ENCODE assay signal across 11 cellular contexts in the genomic region with DNA sequence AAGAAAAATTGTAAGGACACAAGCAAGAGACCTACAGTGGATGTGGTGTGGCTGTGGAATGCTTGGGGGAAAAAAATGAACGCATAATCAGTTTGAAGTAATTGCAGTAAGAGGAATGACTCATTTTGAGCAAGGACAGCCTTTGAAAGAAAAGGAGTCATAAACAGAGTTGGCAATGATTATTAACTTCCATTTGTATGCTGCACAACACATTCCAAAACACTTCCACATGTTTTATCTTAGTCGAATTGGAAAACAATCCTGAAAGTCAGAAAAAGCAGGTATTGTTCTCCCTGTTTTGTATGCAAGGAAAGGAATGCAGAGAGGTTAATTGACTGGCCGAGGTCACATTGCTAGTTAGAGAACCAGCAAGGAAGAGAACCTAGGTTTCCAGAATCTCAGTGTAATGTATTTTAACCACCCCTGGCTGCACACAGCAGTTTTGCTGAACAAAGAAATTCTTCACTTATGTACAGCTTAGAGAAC.
DNase-seq lines count a peak whose midpoint lies in the region; ATAC-seq, FAIRE-seq and TF ChIP-seq lines count a peak whose summit lies in the region.
"Had no signal": no experiment of that assay in that cellular context is flagged by ENCODE, and none has a peak within 500 bp of the region (broad histone marks: within the 10 kb centered on the region; RNA-seq: fewer than 3 reads in every experiment).

No MANE protein-coding gene starts in this region.

- no peak for DNase-seq in left ventricle myocardium superior
- DNase-seq in left ventricle myocardium inferior: no peak
- DNase-seq in brain microvascular endothelial cell: peak; percentile 40
- DNase-seq in kidney epithelial cell (ENCODE audit: low read depth): peak; percentile 82
- DNase-seq in CD4-positive, alpha-beta T cell: no peak
- DNase-seq in naive thymus-derived CD4-positive, alpha-beta T cell: no peak
- no peak for DNase-seq in GM19239 (ENCODE audit: insufficient read length, low spot score)
- DNase-seq: activated naive CD4-positive, alpha-beta T cell treated with anti-CD3 and anti-CD28 coated beads for 36 hours had no signal

- H3K27me3 ChIP-seq in left ventricle myocardium inferior (ENCODE audit: low read depth) (no peaks in the 10 kb centered on the region), brain microvascular endothelial cell (replicated peaks) (no peaks in the 10 kb centered on the region), kidney epithelial cell (ENCODE audit: control insufficient read depth, insufficient read depth, low read length) (no peaks in the 10 kb centered on the region)
- H3K27me3 ChIP-seq in CD4-positive, alpha-beta T cell (ENCODE audit: control insufficient read depth, insufficient read depth, low read length): no peaks in the 10 kb centered on the region
- H3K27me3 ChIP-seq in naive thymus-derived CD4-positive, alpha-beta T cell (ENCODE audit: control insufficient read depth in 2 of 2, insufficient read depth in 2 of 2, low read length in 2 of 2): no peaks in the 10 kb centered on the region

- no peaks in the 10 kb centered on the region for H3K36me3 ChIP-seq in left ventricle myocardium inferior
- H3K36me3 ChIP-seq in brain microvascular endothelial cell (replicated peaks): no peaks in the 10 kb centered on the region
- no peaks in the 10 kb centered on the region for H3K36me3 ChIP-seq in kidney epithelial cell (ENCODE audit: control insufficient read depth, insufficient read depth, low read length)
- H3K36me3 ChIP-seq in naive thymus-derived CD4-positive, alpha-beta T cell (ENCODE audit: control insufficient read depth in 2 of 3, insufficient read depth in 3 of 3, low read length in 3 of 3): no peaks in the 10 kb centered on the region

- intact Hi-C loops in left ventricle myocardium superior (cut with micrococcal nuclease) (no loop called here), left ventricle myocardium inferior (cut with micrococcal nuclease) (no loop called here)
- intact Hi-C loops in CD4-positive, alpha-beta T cell (cut with DNase I, micrococcal nuclease): no loop called here
- intact Hi-C loops in naive thymus-derived CD4-positive, alpha-beta T cell (cut with micrococcal nuclease): no loop called here

- H3K27me3 Mint-ChIP-seq in CD4-positive, alpha-beta T cell: no peaks in the 10 kb centered on the region
- H3K27me3 Mint-ChIP-seq in naive thymus-derived CD4-positive, alpha-beta T cell: no peaks in the 10 kb centered on the region

- in situ Hi-C loops in brain microvascular endothelial cell (cut with HindIII; ENCODE audit: low pct_ligation_motif_present, low sequenced_read_pairs): no loop called here

- H3K27ac ChIP-seq in left ventricle myocardium inferior (replicated peaks): no peak overlapping the region
- H3K27ac ChIP-seq in brain microvascular endothelial cell: no peak overlapping the region
- no peak overlapping the region for H3K27ac ChIP-seq in CD4-positive, alpha-beta T cell (ENCODE audit: low read depth, low read length)
- no peak overlapping the region for H3K27ac ChIP-seq in naive thymus-derived CD4-positive, alpha-beta T cell (ENCODE audit: low read depth, low read length)

- H3K4me3 ChIP-seq in left ventricle myocardium inferior: no peak overlapping the region
- no peak overlapping the region for H3K4me3 ChIP-seq in brain microvascular endothelial cell (ENCODE audit: low read depth, low read length)
- no peak overlapping the region for H3K4me3 ChIP-seq in kidney epithelial cell (ENCODE audit: low read depth, low read length)
- no peak overlapping the region for H3K4me3 ChIP-seq in naive thymus-derived CD4-positive, alpha-beta T cell (ENCODE audit: low read length)

- H3K4me1 ChIP-seq in left ventricle myocardium inferior: peaks cover 12% of the 10 kb centered on the region
- H3K4me1 ChIP-seq in naive thymus-derived CD4-positive, alpha-beta T cell (ENCODE audit: control insufficient read depth in 2 of 2, insufficient read depth in 2 of 2, low read length in 2 of 2): no peaks in the 10 kb centered on the region

- CTCF ChIA-PET in CD4-positive, alpha-beta T cell (lab: Charles Lee): no interaction called here
- CTCF ChIA-PET in naive thymus-derived CD4-positive, alpha-beta T cell (lab: Charles Lee): no interaction called here

- TF ChIP-seq CTCF in left ventricle myocardium inferior (IDR thresholded peaks at IDR 0.05; ENCODE audit: borderline replicate concordance) (no peak), brain microvascular endothelial cell (IDR thresholded peaks at IDR 0.05; ENCODE audit: low read depth, low read length, missing control alignments) (no peak), kidney epithelial cell (IDR thresholded peaks at IDR 0.05; ENCODE audit: insufficient read depth, low read length, poor library complexity, severe bottlenecking) (no peak)
- no peak for TF ChIP-seq CTCF in CD4-positive, alpha-beta T cell (IDR thresholded peaks at IDR 0.05)

- H3K4me1 Mint-ChIP-seq in CD4-positive, alpha-beta T cell (ENCODE audit: low read depth): no peaks in the 10 kb centered on the region
- peaks cover 0 to 1% (median 0%) of the 10 kb centered on the region in 7 donors for H3K4me1 Mint-ChIP-seq in naive thymus-derived CD4-positive, alpha-beta T cell

- H3K9me3 Mint-ChIP-seq in CD4-positive, alpha-beta T cell: peaks cover 9% of the 10 kb centered on the region
- H3K9me3 Mint-ChIP-seq in naive thymus-derived CD4-positive, alpha-beta T cell: peaks cover 2 to 26% (median 4%) of the 10 kb centered on the region in 11 donors

- FAIRE-seq in GM19239 (lab: Jason Lieb, UNC): no peak
- FAIRE-seq: frontal cortex had no signal

- ATAC-seq in left ventricle myocardium superior (peak; percentile 44), HG02970 (IDR thresholded peaks at IDR 0.05; ENCODE audit: low FRiP score, unreplicated experiment) (no peak)
- ATAC-seq in CD4-positive, alpha-beta T cell (ENCODE audit: poor library complexity): no peak
- ATAC-seq in naive thymus-derived CD4-positive, alpha-beta T cell: no peak
- ATAC-seq: activated CD4-positive, CD25-positive, alpha-beta regulatory T cell treated with anti-CD3 and anti-CD28 coated beads, Interleukin-2, amount 50 U/mL, for 24 hours had no signal

- POLR2A ChIA-PET in CD4-positive, alpha-beta T cell (lab: Charles Lee): no interaction called here
- POLR2A ChIA-PET in naive thymus-derived CD4-positive, alpha-beta T cell (lab: Charles Lee): no interaction called here

- no peak overlapping the region for H3K27ac Mint-ChIP-seq in CD4-positive, alpha-beta T cell
- no peak overlapping the region for H3K27ac Mint-ChIP-seq in naive thymus-derived CD4-positive, alpha-beta T cell
- H3K27ac Mint-ChIP-seq: activated naive CD4-positive, alpha-beta T cell treated with anti-CD3 and anti-CD28 coated beads for 36 hours had no signal

- no peaks in the 10 kb centered on the region for H3K36me3 Mint-ChIP-seq in CD4-positive, alpha-beta T cell (ENCODE audit: low read depth)
- H3K36me3 Mint-ChIP-seq in naive thymus-derived CD4-positive, alpha-beta T cell: no peaks in the 10 kb centered on the region

- no peaks in the 10 kb centered on the region for H3K9me3 ChIP-seq in left ventricle myocardium inferior (replicated peaks)
- no peaks in the 10 kb centered on the region for H3K9me3 ChIP-seq in CD4-positive, alpha-beta T cell (ENCODE audit: control insufficient read depth, low read length)
- no peaks in the 10 kb centered on the region for H3K9me3 ChIP-seq in naive thymus-derived CD4-positive, alpha-beta T cell (ENCODE audit: control insufficient read depth in 2 of 3, low read length in 3 of 3)

- H3K4me3 Mint-ChIP-seq in CD4-positive, alpha-beta T cell: no peak overlapping the region
- no peak overlapping the region for H3K4me3 Mint-ChIP-seq in naive thymus-derived CD4-positive, alpha-beta T cell
- H3K4me3 Mint-ChIP-seq: activated naive CD4-positive, alpha-beta T cell treated with anti-CD3 and anti-CD28 coated beads for 36 hours had no signal

Comparison
In these comparisons a context has a peak if more than half of its experiments do, and no peak if none do; other contexts are left out.
1. DNase-seq: peak in brain microvascular endothelial cell (single experiment) and kidney epithelial cell (single experiment); none in left ventricle myocardium superior (single experiment), left ventricle myocardium inferior (single experiment), CD4-positive, alpha-beta T cell (0 of 10), naive thymus-derived CD4-positive, alpha-beta T cell (0 of 9) and GM19239 (single experiment).